1 cellular context compared by ENCODE assay signal in the genomic region with DNA sequence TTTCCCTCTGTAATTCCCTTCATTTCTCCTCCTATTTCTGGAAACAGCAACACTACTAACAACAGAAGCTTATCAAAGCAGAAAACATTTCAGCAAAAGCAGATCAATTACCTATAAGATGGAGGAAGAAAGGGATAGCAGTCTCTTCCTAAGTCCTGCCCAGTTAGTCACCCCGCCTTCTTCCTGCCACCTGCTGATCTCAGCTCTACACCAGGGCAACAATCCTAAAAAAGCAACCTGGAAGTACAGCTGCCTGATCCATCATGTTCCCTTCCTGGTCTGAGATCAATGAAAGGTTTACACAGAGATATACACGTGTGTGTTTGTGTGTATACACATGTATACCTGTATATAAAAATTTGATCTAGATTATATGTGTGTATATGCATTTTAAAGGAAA.
TF ChIP-seq lines count a peak whose summit lies in the region.

No MANE protein-coding gene starts in this region.

TF ChIP-seq in HCT116, 20 proteins besides CTCF, POLR2A, EP300 and RAD21 (continued from another document):
- TF ChIP-seq, protein P1, sequence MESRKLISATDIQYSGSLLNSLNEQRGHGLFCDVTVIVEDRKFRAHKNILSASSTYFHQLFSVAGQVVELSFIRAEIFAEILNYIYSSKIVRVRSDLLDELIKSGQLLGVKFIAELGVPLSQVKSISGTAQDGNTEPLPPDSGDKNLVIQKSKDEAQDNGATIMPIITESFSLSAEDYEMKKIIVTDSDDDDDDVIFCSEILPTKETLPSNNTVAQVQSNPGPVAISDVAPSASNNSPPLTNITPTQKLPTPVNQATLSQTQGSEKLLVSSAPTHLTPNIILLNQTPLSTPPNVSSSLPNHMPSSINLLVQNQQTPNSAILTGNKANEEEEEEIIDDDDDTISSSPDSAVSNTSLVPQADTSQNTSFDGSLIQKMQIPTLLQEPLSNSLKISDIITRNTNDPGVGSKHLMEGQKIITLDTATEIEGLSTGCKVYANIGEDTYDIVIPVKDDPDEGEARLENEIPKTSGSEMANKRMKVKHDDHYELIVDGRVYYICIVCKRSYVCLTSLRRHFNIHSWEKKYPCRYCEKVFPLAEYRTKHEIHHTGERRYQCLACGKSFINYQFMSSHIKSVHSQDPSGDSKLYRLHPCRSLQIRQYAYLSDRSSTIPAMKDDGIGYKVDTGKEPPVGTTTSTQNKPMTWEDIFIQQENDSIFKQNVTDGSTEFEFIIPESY (IDR thresholded peaks at IDR 0.05; ENCODE audit: extremely low read depth, insufficient replicate concordance, low read length) = no peak
- TF ChIP-seq, protein P2, sequence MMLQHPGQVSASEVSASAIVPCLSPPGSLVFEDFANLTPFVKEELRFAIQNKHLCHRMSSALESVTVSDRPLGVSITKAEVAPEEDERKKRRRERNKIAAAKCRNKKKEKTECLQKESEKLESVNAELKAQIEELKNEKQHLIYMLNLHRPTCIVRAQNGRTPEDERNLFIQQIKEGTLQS (IDR thresholded peaks at IDR 0.05) = no peak
